In genomic region chr1:236663934-236664333, GRCh38 we compare ENCODE assay signal across 1 cellular context.
TF ChIP-seq lines count a peak whose summit lies in the region.

No MANE protein-coding gene starts in this region.

TF ChIP-seq in IMR-90, 13 proteins besides CTCF, POLR2A, EP300 and RAD21 (continued from another document):
- no peak for TF ChIP-seq USF2 (IDR thresholded peaks at IDR 0.05; ENCODE audit: low read depth, low read length)
- TF ChIP-seq FOS (IDR thresholded peaks at IDR 0.05; ENCODE audit: low read depth, low read length), result no peak
- TF ChIP-seq MAZ (IDR thresholded peaks at IDR 0.05; ENCODE audit: borderline replicate concordance, low read depth, low read length), result no peak
- no peak for TF ChIP-seq MAFK (IDR thresholded peaks at IDR 0.05; ENCODE audit: low read depth, low read length)
- TF ChIP-seq, protein P1, sequence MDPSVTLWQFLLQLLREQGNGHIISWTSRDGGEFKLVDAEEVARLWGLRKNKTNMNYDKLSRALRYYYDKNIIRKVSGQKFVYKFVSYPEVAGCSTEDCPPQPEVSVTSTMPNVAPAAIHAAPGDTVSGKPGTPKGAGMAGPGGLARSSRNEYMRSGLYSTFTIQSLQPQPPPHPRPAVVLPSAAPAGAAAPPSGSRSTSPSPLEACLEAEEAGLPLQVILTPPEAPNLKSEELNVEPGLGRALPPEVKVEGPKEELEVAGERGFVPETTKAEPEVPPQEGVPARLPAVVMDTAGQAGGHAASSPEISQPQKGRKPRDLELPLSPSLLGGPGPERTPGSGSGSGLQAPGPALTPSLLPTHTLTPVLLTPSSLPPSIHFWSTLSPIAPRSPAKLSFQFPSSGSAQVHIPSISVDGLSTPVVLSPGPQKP (IDR thresholded peaks at IDR 0.05; ENCODE audit: borderline replicate concordance, low read depth, low read length), result no peak
- TF ChIP-seq CEBPB (IDR thresholded peaks at IDR 0.05; ENCODE audit: low read depth, low read length), result no peak
- no peak for TF ChIP-seq SMC3 (IDR thresholded peaks at IDR 0.05; ENCODE audit: low read depth, low read length)
- TF ChIP-seq NFE2L2 (IDR thresholded peaks at IDR 0.05; ENCODE audit: low read depth, low read length), result no peak
- TF ChIP-seq CHD1 (IDR thresholded peaks at IDR 0.05; ENCODE audit: low read depth, low read length), result no peak
- no peak for TF ChIP-seq RCOR1 (IDR thresholded peaks at IDR 0.05; ENCODE audit: insufficient replicate concordance, low read length)
